Comparison of ENCODE assay signal across 1 cellular context in the genomic region with DNA sequence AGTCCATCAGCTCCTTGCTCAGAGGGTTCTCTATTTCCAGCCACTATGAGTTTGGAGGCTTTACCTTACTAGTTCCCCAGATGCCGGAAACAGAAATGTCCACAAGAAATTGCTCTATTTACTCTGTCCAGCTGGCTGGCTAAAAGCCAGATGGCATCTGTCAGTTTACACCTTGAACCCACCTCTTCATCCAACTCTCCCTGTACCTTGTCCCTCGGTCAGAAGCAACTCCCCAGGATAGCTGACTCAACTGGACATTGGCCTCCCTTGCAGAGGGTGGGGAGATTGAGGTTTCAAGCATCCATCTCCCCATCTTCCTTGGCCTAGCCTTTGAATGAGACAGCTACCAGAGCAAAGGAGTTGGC.
TF ChIP-seq lines count a peak whose summit lies in the region.

No MANE protein-coding gene starts in this region.

TF ChIP-seq in liver, 16 proteins besides CTCF, POLR2A, EP300 and RAD21 (continued from another document):
- TF ChIP-seq, protein P1, sequence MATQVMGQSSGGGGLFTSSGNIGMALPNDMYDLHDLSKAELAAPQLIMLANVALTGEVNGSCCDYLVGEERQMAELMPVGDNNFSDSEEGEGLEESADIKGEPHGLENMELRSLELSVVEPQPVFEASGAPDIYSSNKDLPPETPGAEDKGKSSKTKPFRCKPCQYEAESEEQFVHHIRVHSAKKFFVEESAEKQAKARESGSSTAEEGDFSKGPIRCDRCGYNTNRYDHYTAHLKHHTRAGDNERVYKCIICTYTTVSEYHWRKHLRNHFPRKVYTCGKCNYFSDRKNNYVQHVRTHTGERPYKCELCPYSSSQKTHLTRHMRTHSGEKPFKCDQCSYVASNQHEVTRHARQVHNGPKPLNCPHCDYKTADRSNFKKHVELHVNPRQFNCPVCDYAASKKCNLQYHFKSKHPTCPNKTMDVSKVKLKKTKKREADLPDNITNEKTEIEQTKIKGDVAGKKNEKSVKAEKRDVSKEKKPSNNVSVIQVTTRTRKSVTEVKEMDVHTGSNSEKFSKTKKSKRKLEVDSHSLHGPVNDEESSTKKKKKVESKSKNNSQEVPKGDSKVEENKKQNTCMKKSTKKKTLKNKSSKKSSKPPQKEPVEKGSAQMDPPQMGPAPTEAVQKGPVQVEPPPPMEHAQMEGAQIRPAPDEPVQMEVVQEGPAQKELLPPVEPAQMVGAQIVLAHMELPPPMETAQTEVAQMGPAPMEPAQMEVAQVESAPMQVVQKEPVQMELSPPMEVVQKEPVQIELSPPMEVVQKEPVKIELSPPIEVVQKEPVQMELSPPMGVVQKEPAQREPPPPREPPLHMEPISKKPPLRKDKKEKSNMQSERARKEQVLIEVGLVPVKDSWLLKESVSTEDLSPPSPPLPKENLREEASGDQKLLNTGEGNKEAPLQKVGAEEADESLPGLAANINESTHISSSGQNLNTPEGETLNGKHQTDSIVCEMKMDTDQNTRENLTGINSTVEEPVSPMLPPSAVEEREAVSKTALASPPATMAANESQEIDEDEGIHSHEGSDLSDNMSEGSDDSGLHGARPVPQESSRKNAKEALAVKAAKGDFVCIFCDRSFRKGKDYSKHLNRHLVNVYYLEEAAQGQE (IDR thresholded peaks at IDR 0.05) = peak; percentile 15
- peak; percentile 68 for TF ChIP-seq FOXA2 (IDR thresholded peaks at IDR 0.05)
TF ChIP-seq in liver: peak in this region for 11.
